Comparison of ENCODE assay signal across 22 cellular contexts in genomic region chr10:23604613-23605012, GRCh38.
DNase-seq lines count a peak whose midpoint lies in the region; ATAC-seq and TF ChIP-seq lines count a peak whose summit lies in the region.
"Had no signal": no experiment of that assay in that cellular context is flagged by ENCODE, and none has a peak within 500 bp of the region (broad histone marks: within the 10 kb centered on the region; RNA-seq: fewer than 3 reads in every experiment).

No MANE protein-coding gene starts in this region.

- 56% methylated on average over 2 of the region's 2 CpGs for WGBS in esophagus muscularis mucosa

- H3K27ac ChIP-seq in esophagus muscularis mucosa (replicated peaks in 1 of 4): no peak overlapping the region
- no peak overlapping the region for H3K27ac ChIP-seq in lower lobe of right lung
- H3K27ac ChIP-seq: 22Rv1; A549; BLaER1 treated with 17β-estradiol and CSF1 and Interleukin-3, amounts not matched to agents 10 nM and 100 nM; GM23248 had no signal

- H3K4me1 ChIP-seq in esophagus muscularis mucosa (no peaks in the 10 kb centered on the region), lower lobe of right lung (no peaks in the 10 kb centered on the region)
- H3K4me1 ChIP-seq: A549, BE2C had no signal

- TF ChIP-seq EP300 in esophagus muscularis mucosa (IDR thresholded peaks at IDR 0.05): no peak

- no peak for TF ChIP-seq POLR2A in esophagus muscularis mucosa (IDR thresholded peaks at IDR 0.05; ENCODE audit: low read depth)

- intact Hi-C loops in esophagus muscularis mucosa (cut with DNase I): no loop called here
- intact Hi-C loops in lower lobe of right lung (cut with DNase I): no loop called here

- H3K36me3 ChIP-seq in esophagus muscularis mucosa: no peaks in the 10 kb centered on the region
- H3K36me3 ChIP-seq in lower lobe of right lung: no peaks in the 10 kb centered on the region
- H3K36me3 ChIP-seq: BE2C; BLaER1 treated with 17β-estradiol and CSF1 and Interleukin-3, amounts not matched to agents 10 nM and 100 nM had no signal

- ATAC-seq in omental fat pad (ENCODE audit: low FRiP score) (peak; percentile 59), lower lobe of right lung (no peak)
- ATAC-seq: A549 had no signal

- DNase-seq in EL: peak; percentile 1
- peak; percentile 19 for DNase-seq in esophagus muscularis mucosa (ENCODE audit: extremely low spot score)
- peak; percentile 85 for DNase-seq in kidney tubule cell (ENCODE audit: low spot score)
- no peak for DNase-seq in omental fat pad (ENCODE audit: low spot score)
- no peak for DNase-seq in A172 (ENCODE audit: low spot score)
- no peak for DNase-seq in COR-L47 (lab: John Stamatoyannopoulos, UW)
- no peak for DNase-seq in UCSD-AML1 (lab: John Stamatoyannopoulos, UW; ENCODE audit: unreplicated experiment)
- no peak for DNase-seq in lower lobe of right lung
- DNase-seq: ACHN; AML-193; BE2C; Calu3; CD4-positive, alpha-beta T cell; CD8-positive, alpha-beta memory T cell; DMS53; DMS79 treated with DMSO at 0.1 percent for 48 hours; GM23248; H7; HCEC 1CT had no signal

- no peak for TF ChIP-seq CTCF in esophagus muscularis mucosa (IDR thresholded peaks at IDR 0.05)
- TF ChIP-seq CTCF in omental fat pad (IDR thresholded peaks at IDR 0.05): no peak
- no peak for TF ChIP-seq CTCF in lower lobe of right lung (IDR thresholded peaks at IDR 0.05)

- no peaks in the 10 kb centered on the region for H3K9me3 ChIP-seq in esophagus muscularis mucosa
- no peaks in the 10 kb centered on the region for H3K9me3 ChIP-seq in lower lobe of right lung
- H3K9me3 ChIP-seq: A549, BE2C had no signal

- H3K4me3 ChIP-seq in esophagus muscularis mucosa: no peak overlapping the region
- no peak overlapping the region for H3K4me3 ChIP-seq in lower lobe of right lung
- H3K4me3 ChIP-seq: A549; BLaER1 treated with 17β-estradiol and CSF1 and Interleukin-3, amounts not matched to agents 10 nM and 100 nM; GM23248 had no signal

- H3K27me3 ChIP-seq in esophagus muscularis mucosa: no peaks in the 10 kb centered on the region
- H3K27me3 ChIP-seq in lower lobe of right lung (ENCODE audit: low read depth): no peaks in the 10 kb centered on the region
- H3K27me3 ChIP-seq: BE2C; BLaER1 treated with 17β-estradiol and CSF1 and Interleukin-3, amounts not matched to agents 10 nM and 100 nM had no signal

Comparison
In these comparisons a context has a peak if more than half of its experiments do, and no peak if none do; other contexts are left out.
1. DNase-seq: peak in EL (single experiment), esophagus muscularis mucosa (single experiment) and kidney tubule cell (single experiment); none in omental fat pad (single experiment), A172 (single experiment), COR-L47 (single experiment), UCSD-AML1 (single experiment) and lower lobe of right lung (single experiment).